ENCODE assay signal across 27 cellular contexts in the genomic region with DNA sequence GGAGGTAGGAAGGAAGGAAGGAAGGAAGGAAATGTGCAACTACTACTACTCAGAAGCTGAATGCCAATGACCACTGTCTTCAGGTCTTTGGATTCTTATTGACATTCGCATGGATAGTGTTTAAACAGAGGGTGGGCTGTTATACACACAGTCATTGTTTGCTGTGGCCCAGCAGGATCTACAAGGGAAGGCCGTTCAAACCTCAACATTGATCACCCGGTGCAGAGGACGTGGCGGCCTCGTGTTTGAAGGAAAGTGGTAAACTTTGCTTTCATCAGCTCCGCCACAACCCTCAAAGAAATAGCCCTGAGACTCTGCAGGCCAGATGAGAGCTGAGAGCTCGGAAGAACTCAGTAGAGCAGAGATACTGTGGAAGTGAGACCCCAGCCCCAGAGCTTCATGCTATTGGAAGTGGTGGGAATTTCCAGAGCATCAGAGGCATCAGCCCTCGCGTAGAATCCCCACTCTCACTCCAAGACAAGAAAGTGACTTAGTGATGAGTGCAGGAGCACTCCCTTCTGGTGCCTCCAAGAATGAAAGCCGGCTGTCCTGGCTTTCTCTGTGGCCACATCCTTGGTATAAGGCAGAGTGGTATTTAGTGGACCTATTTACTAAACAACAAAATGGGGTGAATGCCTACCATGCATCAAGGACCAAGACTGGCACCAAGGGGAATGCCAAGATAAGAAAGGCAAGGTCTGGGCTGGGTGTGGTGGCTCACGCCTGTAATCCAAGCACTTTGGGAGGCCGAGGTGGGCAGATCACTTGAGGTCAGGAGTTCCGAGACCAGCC.
"Had no signal": no experiment of that assay in that cellular context is flagged by ENCODE, and none has a peak within 500 bp of the region (broad histone marks: within the 10 kb centered on the region; RNA-seq: fewer than 3 reads in every experiment).

No MANE protein-coding gene starts in this region.

- H3K36me3 ChIP-seq: adrenal gland, colonic mucosa, gastrocnemius medialis, ovary, upper lobe of left lung had no signal

- ATAC-seq: body of pancreas; gastrocnemius medialis; left ventricle myocardium superior; naive thymus-derived CD4-positive, alpha-beta T cell; sciatic nerve; stimulated activated effector memory CD8-positive, alpha-beta T cell treated with anti-CD3 and anti-CD28 coated beads, Interleukin-12 subunit alpha, Interleukin-12 subunit beta, amount 100 ng/mL, for 72 hours had no signal

- H3K9me3 Mint-ChIP-seq: activated naive CD4-positive, alpha-beta T cell treated with anti-CD3 and anti-CD28 coated beads for 36 hours; activated naive CD8-positive, alpha-beta T cell treated with anti-CD3 and anti-CD28 coated beads for 36 hours; activated T-helper 1 cell treated with anti-CD3 and anti-CD28 coated beads, Interleukin-12 subunit alpha, Interleukin-12 subunit beta, Interleukin-2, Interleukin-4 antibody, amounts not matched to agents 30 ng/mL and 10 ng/mL and 1 ng/mL, durations not matched to agents 14 hours and 24 hours and 36 hours; naive thymus-derived CD4-positive, alpha-beta T cell; stimulated activated effector memory CD8-positive, alpha-beta T cell treated with anti-CD3 and anti-CD28 coated beads, Interleukin-12 subunit alpha, Interleukin-12 subunit beta, amount 100 ng/mL, for 72 hours; stimulated activated naive CD8-positive, alpha-beta T cell treated with anti-CD3 and anti-CD28 coated beads, Interleukin-15, Interleukin-2, amounts not matched to agents 100 ng/mL and 50 ng/mL, for 24 hours had no signal

- H3K27me3 ChIP-seq: adrenal gland, body of pancreas, colonic mucosa, gastrocnemius medialis, ovary, upper lobe of left lung had no signal

- H3K27me3 Mint-ChIP-seq: activated naive CD8-positive, alpha-beta T cell treated with anti-CD3 and anti-CD28 coated beads for 36 hours; stimulated activated naive CD8-positive, alpha-beta T cell treated with anti-CD3 and anti-CD28 coated beads, Interleukin-15, Interleukin-2, amounts not matched to agents 100 ng/mL and 50 ng/mL, for 24 hours had no signal

- H3K4me3 Mint-ChIP-seq: activated naive CD4-positive, alpha-beta T cell treated with anti-CD3 and anti-CD28 coated beads for 36 hours; activated naive CD8-positive, alpha-beta T cell treated with anti-CD3 and anti-CD28 coated beads for 36 hours; activated T-helper 1 cell treated with anti-CD3 and anti-CD28 coated beads, Interleukin-12 subunit alpha, Interleukin-12 subunit beta, Interleukin-2, Interleukin-4 antibody, amounts not matched to agents 30 ng/mL and 10 ng/mL and 1 ng/mL, durations not matched to agents 14 hours and 24 hours and 36 hours; naive thymus-derived CD4-positive, alpha-beta T cell; stimulated activated effector memory CD8-positive, alpha-beta T cell treated with anti-CD3 and anti-CD28 coated beads, Interleukin-12 subunit alpha, Interleukin-12 subunit beta, amount 100 ng/mL, for 72 hours; stimulated activated naive CD8-positive, alpha-beta T cell treated with anti-CD3 and anti-CD28 coated beads, Interleukin-15, Interleukin-2, amounts not matched to agents 100 ng/mL and 50 ng/mL, for 24 hours had no signal

- H3K4me1 ChIP-seq: body of pancreas, colonic mucosa had no signal

- H3K27ac ChIP-seq: adrenal gland, body of pancreas, colonic mucosa, ovary, skin epidermis had no signal

- H3K9me3 ChIP-seq: adrenal gland, body of pancreas, colonic mucosa, gastrocnemius medialis, ovary, upper lobe of left lung had no signal

- H3K27ac Mint-ChIP-seq: activated naive CD4-positive, alpha-beta T cell treated with anti-CD3 and anti-CD28 coated beads for 36 hours; activated naive CD8-positive, alpha-beta T cell treated with anti-CD3 and anti-CD28 coated beads for 36 hours; activated T-helper 1 cell treated with anti-CD3 and anti-CD28 coated beads, Interleukin-12 subunit alpha, Interleukin-12 subunit beta, Interleukin-2, Interleukin-4 antibody, amounts not matched to agents 30 ng/mL and 10 ng/mL and 1 ng/mL, durations not matched to agents 14 hours and 24 hours and 36 hours; progenitor cell of endocrine pancreas; stimulated activated effector memory CD8-positive, alpha-beta T cell treated with anti-CD3 and anti-CD28 coated beads, Interleukin-12 subunit alpha, Interleukin-12 subunit beta, amount 100 ng/mL, for 72 hours; stimulated activated naive CD8-positive, alpha-beta T cell treated with anti-CD3 and anti-CD28 coated beads, Interleukin-15, Interleukin-2, amounts not matched to agents 100 ng/mL and 50 ng/mL, for 24 hours had no signal

- DNase-seq: activated CD4-positive, alpha-beta T cell treated with anti-CD3 and anti-CD28 coated beads for 4 hours; activated CD4-positive, alpha-beta T cell treated with anti-CD3 and anti-CD28 coated beads, Interleukin-2, amount 50 U/mL, for 4 hours; activated effector memory CD4-positive, alpha-beta T cell treated with anti-CD3 and anti-CD28 coated beads, Interleukin-2, amount 50 U/mL, for 16 hours; activated naive CD4-positive, alpha-beta T cell treated with anti-CD3 and anti-CD28 coated beads for 36 hours; activated naive CD8-positive, alpha-beta T cell treated with anti-CD3 and anti-CD28 coated beads for 36 hours; activated T-cell treated with anti-CD3 and anti-CD28 coated beads, Interleukin-2, amount 50 U/mL, for 1 hour; adrenal gland; aorta; body of pancreas; colonic mucosa; effector memory CD4-positive, alpha-beta T cell; erythroblast; gastrocnemius medialis; glutamatergic neuron; islet precursor cell; left ventricle myocardium superior; naive thymus-derived CD4-positive, alpha-beta T cell; ovary; stimulated activated CD4-positive, alpha-beta T cell treated with anti-CD3 and anti-CD28 coated beads, Interleukin-12 subunit alpha, Interleukin-12 subunit beta, amount 100 ng/mL, for 4 hours; stimulated activated CD4-positive, alpha-beta T cell treated with anti-CD3 and anti-CD28 coated beads, Interleukin-4, amount 100 ng/mL, for 24 hours; upper lobe of left lung had no signal

- H3K36me3 Mint-ChIP-seq: activated naive CD8-positive, alpha-beta T cell treated with anti-CD3 and anti-CD28 coated beads for 36 hours; naive thymus-derived CD4-positive, alpha-beta T cell; stimulated activated effector memory CD8-positive, alpha-beta T cell treated with anti-CD3 and anti-CD28 coated beads, Interleukin-12 subunit alpha, Interleukin-12 subunit beta, amount 100 ng/mL, for 72 hours had no signal

- H3K4me3 ChIP-seq: adrenal gland, body of pancreas, colonic mucosa, gastrocnemius medialis, ovary, skin epidermis, upper lobe of left lung had no signal

- H3K4me1 Mint-ChIP-seq: activated naive CD8-positive, alpha-beta T cell treated with anti-CD3 and anti-CD28 coated beads for 36 hours; naive thymus-derived CD4-positive, alpha-beta T cell; stimulated activated effector memory CD8-positive, alpha-beta T cell treated with anti-CD3 and anti-CD28 coated beads, Interleukin-12 subunit alpha, Interleukin-12 subunit beta, amount 100 ng/mL, for 72 hours had no signal
